In the genomic region with DNA sequence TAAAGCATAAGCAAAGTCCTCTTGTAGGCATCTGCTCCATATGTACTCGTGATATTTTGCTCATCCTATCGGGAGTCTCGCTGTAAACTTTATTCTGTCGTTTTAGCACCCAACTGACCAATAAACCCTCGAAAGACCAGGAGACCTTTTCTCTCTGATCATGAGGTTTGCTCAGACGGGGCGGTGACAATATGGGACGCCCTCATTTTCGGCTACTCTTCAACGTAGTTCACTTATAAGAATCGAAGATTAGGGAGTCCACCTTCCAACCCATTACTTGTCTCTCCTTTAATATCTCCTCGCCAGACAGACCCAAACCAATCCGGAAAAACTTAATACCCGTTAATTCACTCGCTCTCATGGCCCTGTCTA, we compare ENCODE assay signal across 1 cellular context.
TF ChIP-seq lines count a peak whose summit lies in the region.
"Not testable (repeated sequence)": the region's sequence is repeated elsewhere in the genome, so short reads cannot be mapped to it uniquely, and the experiment has no call there.

No MANE protein-coding gene starts in this region.

TF ChIP-seq in HepG2, 621 proteins besides CTCF, POLR2A, EP300 and RAD21:
- TF ChIP-seq ZNF605 (CRISPR knock-in tag; IDR thresholded peaks at IDR 0.05) (0 out of 2 replicates have a peak, but pooled peaks have one; percentile 2), ZHX2 (CRISPR knock-in tag; IDR thresholded peaks at IDR 0.05; ENCODE audit: borderline replicate concordance) (0 out of 2 replicates have a peak, but pooled peaks have one; percentile 29), ASH2L (IDR thresholded peaks at IDR 0.05; ENCODE audit: insufficient read length, low read depth, low read length) (peak; percentile 43), ZNF777 (CRISPR knock-in tag; IDR thresholded peaks at IDR 0.05) (peak; percentile 44), HOXA5 (CRISPR knock-in tag; IDR thresholded peaks at IDR 0.05) (0 out of 2 replicates have a peak, but pooled peaks have one; percentile 8)
- not testable (repeated sequence) for TF ChIP-seq ZHX2 (IDR thresholded peaks at IDR 0.05; ENCODE audit: low read depth)
